ENCODE assay signal across 8 cellular contexts in the genomic region with DNA sequence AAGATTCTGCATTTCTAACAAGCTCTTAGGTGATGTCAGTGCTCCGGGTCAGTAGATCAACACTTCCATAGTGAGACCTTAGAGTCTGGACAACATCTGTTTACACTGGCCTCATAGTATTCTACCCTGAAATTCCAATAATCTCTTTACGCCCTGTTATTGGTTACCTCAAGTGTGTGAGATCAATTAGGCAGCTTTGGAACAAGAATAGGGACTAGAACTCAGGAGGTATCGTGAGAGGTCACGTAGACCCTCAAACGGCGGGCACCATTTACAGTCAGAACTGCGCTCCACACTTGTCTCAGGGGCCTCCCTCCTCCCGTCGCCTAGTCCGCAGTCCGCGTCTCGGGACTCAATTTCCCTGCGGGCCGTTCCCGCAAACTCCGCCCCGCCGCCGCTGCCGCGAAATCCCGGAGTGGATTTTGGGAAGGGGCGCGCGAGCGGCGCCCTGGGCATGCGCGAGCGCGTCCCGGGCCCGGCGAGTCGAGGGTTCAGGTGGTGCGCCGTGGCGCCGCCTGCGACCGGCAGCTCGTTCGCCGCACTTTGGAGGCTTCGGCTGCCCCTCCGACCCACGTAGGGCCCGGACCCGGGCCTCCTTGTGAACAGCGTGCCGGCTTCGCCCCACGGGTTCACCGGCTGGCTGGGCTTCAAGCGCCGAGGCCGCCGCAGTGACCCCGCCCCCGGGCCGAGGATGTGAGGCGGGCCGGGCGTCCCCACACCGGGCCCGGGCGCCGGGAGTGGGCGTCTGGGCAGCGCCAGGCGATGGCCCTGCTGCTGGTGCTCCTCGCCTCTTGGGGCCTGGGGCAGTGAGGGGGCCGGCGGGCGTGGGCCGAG. TPM values are rescaled to one million over a fixed set of nuclear protein-coding genes. Genes with fewer than 3 reads are reported as not detected.
DNase-seq lines count a peak whose midpoint lies in the region; ATAC-seq lines count a peak whose summit lies in the region.

A gene with protein sequence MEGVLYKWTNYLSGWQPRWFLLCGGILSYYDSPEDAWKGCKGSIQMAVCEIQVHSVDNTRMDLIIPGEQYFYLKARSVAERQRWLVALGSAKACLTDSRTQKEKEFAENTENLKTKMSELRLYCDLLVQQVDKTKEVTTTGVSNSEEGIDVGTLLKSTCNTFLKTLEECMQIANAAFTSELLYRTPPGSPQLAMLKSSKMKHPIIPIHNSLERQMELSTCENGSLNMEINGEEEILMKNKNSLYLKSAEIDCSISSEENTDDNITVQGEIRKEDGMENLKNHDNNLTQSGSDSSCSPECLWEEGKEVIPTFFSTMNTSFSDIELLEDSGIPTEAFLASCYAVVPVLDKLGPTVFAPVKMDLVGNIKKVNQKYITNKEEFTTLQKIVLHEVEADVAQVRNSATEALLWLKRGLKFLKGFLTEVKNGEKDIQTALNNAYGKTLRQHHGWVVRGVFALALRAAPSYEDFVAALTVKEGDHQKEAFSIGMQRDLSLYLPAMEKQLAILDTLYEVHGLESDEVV (plus strand): TSS at position 498 of the 834 bp plus-strand sequence. CDS start 351 bp downstream, outside the sequence.

- no peaks in the 10 kb centered on the region for H3K27me3 Mint-ChIP-seq in CD4-positive, CD25-positive, alpha-beta regulatory T cell

- H3K4me1 ChIP-seq in CD4-positive, CD25-positive, alpha-beta regulatory T cell (ENCODE audit: control insufficient read depth, insufficient read depth, low read length, poor library complexity, severe bottlenecking): peaks cover 42% of the 10 kb centered on the region
- H3K4me1 ChIP-seq in ectodermal cell (ENCODE audit: control insufficient read depth, insufficient read depth, low read length): peaks cover 18% of the 10 kb centered on the region

- H3K4me3 ChIP-seq in CD4-positive, CD25-positive, alpha-beta regulatory T cell (ENCODE audit: low read depth, low read length): peak within 1 kb of the TSS; percentile 100
- H3K4me3 ChIP-seq in ectodermal cell (ENCODE audit: insufficient read depth, low read depth, low read length): peak within 1 kb of the TSS; percentile 91

- H3K9me3 Mint-ChIP-seq in CD4-positive, CD25-positive, alpha-beta regulatory T cell: no peaks in the 10 kb centered on the region

- H3K4me3 Mint-ChIP-seq in CD4-positive, CD25-positive, alpha-beta regulatory T cell: peak within 1 kb of the TSS in 2 of 4 donors; percentile 93 to 97

- H3K36me3 Mint-ChIP-seq in CD4-positive, CD25-positive, alpha-beta regulatory T cell: peaks cover 3% of the 10 kb centered on the region

- peak; percentile 82 to 92 (median 90) for DNase-seq in CD4-positive, CD25-positive, alpha-beta regulatory T cell
- DNase-seq in NCI-H526 (lab: John Stamatoyannopoulos, UW) (peak; percentile 80 to 94), lung microvascular endothelial cell (ENCODE audit: low read depth in 2 of 2) (peak; percentile 86 to 89)
- peak; percentile 63 to 81 for DNase-seq in activated CD8-positive, alpha-beta memory T cell treated with anti-CD3 and anti-CD28 coated beads for 1 hour (ENCODE audit: extremely low read depth in 1 of 2, low read depth in 1 of 2)
- peak; percentile 77 to 86 (median 82) for DNase-seq in stimulated activated CD4-positive, alpha-beta T cell treated with anti-CD3 and anti-CD28 coated beads, TNF-alpha, amount 100 ng/mL, for 24 hours (ENCODE audit: low read depth in 3 of 3)

- H3K4me1 Mint-ChIP-seq in CD4-positive, CD25-positive, alpha-beta regulatory T cell: peaks cover 20 to 44% (median 36%) of the 10 kb centered on the region in 4 donors

- peak; percentile 37 to 43 for ATAC-seq in CD4-positive, CD25-positive, alpha-beta regulatory T cell (ENCODE audit: low read depth in 2 of 2)
- ATAC-seq in GM19351 (IDR thresholded peaks at IDR 0.05; ENCODE audit: unreplicated experiment) (peak; percentile 44), HG03469 (IDR thresholded peaks at IDR 0.05; ENCODE audit: unreplicated experiment) (peak; percentile 33)

- H3K27ac ChIP-seq in CD4-positive, CD25-positive, alpha-beta regulatory T cell (ENCODE audit: insufficient read depth, low read length, poor library complexity, severe bottlenecking): peak within 1 kb of the TSS; percentile 83
- peak within 1 kb of the TSS; percentile 88 for H3K27ac ChIP-seq in ectodermal cell (ENCODE audit: insufficient read depth, low read depth, low read length, poor library complexity, severe bottlenecking)

- H3K9me3 ChIP-seq in CD4-positive, CD25-positive, alpha-beta regulatory T cell (ENCODE audit: control insufficient read depth in 2 of 2, low read length in 2 of 2): no peaks in the 10 kb centered on the region
- H3K9me3 ChIP-seq in ectodermal cell (ENCODE audit: control insufficient read depth, low read length): no peaks in the 10 kb centered on the region

- no peaks in the 10 kb centered on the region for H3K36me3 ChIP-seq in CD4-positive, CD25-positive, alpha-beta regulatory T cell (ENCODE audit: control insufficient read depth, insufficient read depth, low read length)
- H3K36me3 ChIP-seq in ectodermal cell (ENCODE audit: control insufficient read depth, insufficient read depth, low read length): no peaks in the 10 kb centered on the region

- H3K27me3 ChIP-seq in CD4-positive, CD25-positive, alpha-beta regulatory T cell (ENCODE audit: control insufficient read depth, insufficient read depth, low read length): no peaks in the 10 kb centered on the region
- H3K27me3 ChIP-seq in ectodermal cell (ENCODE audit: control insufficient read depth, insufficient read depth, low read length, poor library complexity, severe bottlenecking): peaks cover 3% of the 10 kb centered on the region

- WGBS in ectodermal cell, 2 experiments: 0 to 1% methylated on average over 77 of the region's 77 CpGs

- peak within 1 kb of the TSS; percentile 64 to 94 (median 87) for H3K27ac Mint-ChIP-seq in CD4-positive, CD25-positive, alpha-beta regulatory T cell

RNA-seq across cellular contexts. Expression of the gene that starts here (rescaled TPM):
- total RNA-seq in CD4-positive, CD25-positive, alpha-beta regulatory T cell: 15.2 TPM
- polyA plus RNA-seq in CD4-positive, CD25-positive, alpha-beta regulatory T cell: 1 to 10 TPM; 3.1 to 9.9 (median 5.9) TPM
- polyA plus RNA-seq in ectodermal cell (2013, experiment 1 of 4): 44.7 TPM
- polyA plus RNA-seq in ectodermal cell (2013, experiment 2 of 4): 51.3 TPM
- 36.0 TPM for polyA plus RNA-seq in ectodermal cell (2013, experiment 3 of 4)
- polyA plus RNA-seq in ectodermal cell (2013, experiment 4 of 4): 39.7 TPM
- 12.3 and 12.4 TPM in 2 replicates for total RNA-seq in lung microvascular endothelial cell

Comparison
In these comparisons a context has a peak if more than half of its experiments do, and no peak if none do; other contexts are left out.
1. Peak in every context shown above with its lines: DNase-seq, ATAC-seq, H3K4me3 ChIP-seq and H3K27ac ChIP-seq.